14 cellular contexts compared by ENCODE assay signal in the genomic region with DNA sequence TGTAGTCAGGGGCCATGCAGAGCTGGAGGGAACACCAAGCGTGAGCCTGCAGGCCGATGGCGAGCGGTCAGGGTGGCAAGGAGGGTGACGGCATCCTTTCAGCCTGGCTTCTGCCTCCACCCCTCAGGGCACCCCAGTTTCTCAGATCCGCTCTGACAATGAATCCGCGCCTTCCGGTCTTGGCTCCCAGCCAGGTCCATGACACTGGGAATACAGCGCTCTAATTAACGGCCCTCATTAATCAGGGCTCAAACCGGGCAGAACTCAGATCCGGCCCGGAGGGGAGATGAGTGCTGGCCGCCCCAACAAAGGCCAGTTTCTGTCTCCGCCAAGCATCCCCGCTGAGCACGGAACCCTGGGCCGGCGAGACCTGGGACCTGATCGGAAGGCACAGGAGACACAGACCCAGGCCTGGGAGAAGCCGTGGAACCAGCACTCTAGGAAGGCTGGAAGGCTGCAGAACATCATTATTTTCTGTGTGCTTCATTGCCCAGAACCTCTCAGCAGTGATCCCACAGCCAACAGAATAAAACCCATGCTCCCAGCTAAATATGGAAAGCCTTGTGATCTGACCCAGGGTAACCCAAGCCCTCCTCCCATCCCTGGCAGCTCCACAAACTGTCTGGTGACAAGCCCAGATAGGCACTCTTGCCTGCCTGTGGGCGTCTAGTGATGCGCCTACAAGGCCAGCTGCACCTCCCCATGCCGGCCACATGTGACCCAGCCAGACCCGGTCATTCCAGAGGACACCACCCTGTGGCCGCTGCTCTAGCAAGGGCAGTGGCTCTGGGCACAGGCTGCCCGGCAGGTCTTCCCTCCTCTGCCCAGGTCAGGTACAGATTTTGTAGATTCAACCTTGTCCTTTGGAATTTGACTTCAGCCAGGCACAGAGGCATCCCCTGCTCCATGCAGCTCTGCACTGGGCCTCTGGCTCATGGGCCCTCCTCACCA.
DNase-seq lines count a peak whose midpoint lies in the region; ATAC-seq and TF ChIP-seq lines count a peak whose summit lies in the region.
"Had no signal": no experiment of that assay in that cellular context is flagged by ENCODE, and none has a peak within 500 bp of the region (broad histone marks: within the 10 kb centered on the region; RNA-seq: fewer than 3 reads in every experiment).

No MANE protein-coding gene starts in this region.

- no peaks in the 10 kb centered on the region for H3K36me3 Mint-ChIP-seq in CD14-positive monocyte

- H3K9me3 Mint-ChIP-seq in CD14-positive monocyte = peaks cover 0 to 13% (median 3%) of the 10 kb centered on the region in 7 donors
- H3K9me3 Mint-ChIP-seq: stimulated activated naive CD8-positive, alpha-beta T cell treated with anti-CD3 and anti-CD28 coated beads, Interleukin-15, Interleukin-2, amounts not matched to agents 100 ng/mL and 50 ng/mL, for 24 hours had no signal

- peak; percentile 35 for DNase-seq in NCI-H1105 (lab: John Stamatoyannopoulos, UW)
- DNase-seq in cerebellum (ENCODE audit: low spot score) = peak; percentile 67
- no peak for DNase-seq in sciatic nerve (ENCODE audit: low spot score)
- no peak for DNase-seq in DMS53 treated with DMSO at 0.1 percent for 48 hours (lab: John Stamatoyannopoulos, UW; ENCODE audit: unreplicated experiment)
- no peak for DNase-seq in central memory CD4-positive, alpha-beta T cell
- no peak for DNase-seq in CD14-positive monocyte (ENCODE audit: low spot score)
- DNase-seq: activated CD4-positive, CD25-positive, alpha-beta regulatory T cell; GM23248; occipital lobe; stimulated activated CD4-positive, alpha-beta T cell treated with anti-CD3 and anti-CD28 coated beads, Interleukin-4, amount 100 ng/mL, for 24 hours had no signal

- H3K27ac Mint-ChIP-seq in CD14-positive monocyte = no peak overlapping the region
- H3K27ac Mint-ChIP-seq: stimulated activated naive CD8-positive, alpha-beta T cell treated with anti-CD3 and anti-CD28 coated beads, Interleukin-15, Interleukin-2, amounts not matched to agents 100 ng/mL and 50 ng/mL, for 24 hours had no signal

- H3K27me3 Mint-ChIP-seq in CD14-positive monocyte (ENCODE audit: low read depth in 3 of 3) = peaks cover 2 to 4% (median 2%) of the 10 kb centered on the region in 3 donors
- H3K27me3 Mint-ChIP-seq: stimulated activated naive CD8-positive, alpha-beta T cell treated with anti-CD3 and anti-CD28 coated beads, Interleukin-15, Interleukin-2, amounts not matched to agents 100 ng/mL and 50 ng/mL, for 24 hours had no signal

- H3K27ac ChIP-seq in layer of hippocampus (ENCODE audit: low read depth, low read length) = peak overlapping the region; percentile 12
- H3K27ac ChIP-seq: ascending aorta, GM23248 had no signal

- TF ChIP-seq CTCF in CD14-positive monocyte (IDR thresholded peaks at IDR 0.05) = no peak

- H3K4me3 Mint-ChIP-seq in CD14-positive monocyte = no peak overlapping the region
- H3K4me3 Mint-ChIP-seq: stimulated activated naive CD8-positive, alpha-beta T cell treated with anti-CD3 and anti-CD28 coated beads, Interleukin-15, Interleukin-2, amounts not matched to agents 100 ng/mL and 50 ng/mL, for 24 hours had no signal

- no peaks in the 10 kb centered on the region for H3K4me1 Mint-ChIP-seq in CD14-positive monocyte

- intact Hi-C loops in sciatic nerve (cut with DNase I) = no loop called here
- intact Hi-C loops in CD14-positive monocyte (cut with micrococcal nuclease) = no loop called here

- H3K27me3 ChIP-seq in layer of hippocampus (ENCODE audit: control insufficient read depth, insufficient read depth, low read length) = no peaks in the 10 kb centered on the region
- H3K27me3 ChIP-seq: ascending aorta had no signal

- ATAC-seq in sciatic nerve (peak; percentile 38), HG03045 (IDR thresholded peaks at IDR 0.05; ENCODE audit: unreplicated experiment) (no peak)

Comparison
In these comparisons a context has a peak if more than half of its experiments do, and no peak if none do; other contexts are left out.
1. DNase-seq: peak in NCI-H1105 (single experiment) and cerebellum (single experiment); none in sciatic nerve (single experiment), DMS53 treated with DMSO at 0.1 percent for 48 hours (single experiment), central memory CD4-positive, alpha-beta T cell (single experiment) and CD14-positive monocyte (single experiment).